In genomic region chr11:65427691-65428577, GRCh38 we compare ENCODE assay signal across 8 cellular contexts. TPM values are rescaled to one million over a fixed set of nuclear protein-coding genes. Genes with fewer than 3 reads are reported as not detected.
DNase-seq lines count a peak whose midpoint lies in the region; ATAC-seq and TF ChIP-seq lines count a peak whose summit lies in the region.

No MANE protein-coding gene starts in this region.

- no peak for TF ChIP-seq CTCF in DOHH2 (IDR thresholded peaks at IDR 0.05; ENCODE audit: low read depth, low read length, poor library complexity, severe bottlenecking)

- ATAC-seq in left cardiac atrium (peak in 1 of 2 donors; percentile 3), GM19328 (IDR thresholded peaks at IDR 0.05; ENCODE audit: unreplicated experiment) (no peak), GM18519 (IDR thresholded peaks at IDR 0.05; ENCODE audit: low FRiP score, unreplicated experiment) (no peak), HG02840 (IDR thresholded peaks at IDR 0.05; ENCODE audit: low FRiP score, unreplicated experiment) (no peak)

- H3K9me2 ChIP-seq in DOHH2 (replicated peaks; ENCODE audit: control insufficient read depth, low read length), result no peaks in the 10 kb centered on the region

- peak overlapping the region; percentile 98 for H3K9ac ChIP-seq in skeletal muscle satellite cell (ENCODE audit: low read depth, low read length)

- H3F3A ChIP-seq in DOHH2 (ENCODE audit: control insufficient read depth, insufficient read depth), result peaks cover 81% of the 10 kb centered on the region

- H3K9me3 Mint-ChIP-seq in activated naive CD8-positive, alpha-beta T cell treated with anti-CD3 and anti-CD28 coated beads for 36 hours, result peaks cover under 1% of the 10 kb centered on the region

- peaks cover 87% of the 10 kb centered on the region for H3K36me3 ChIP-seq in DOHH2 (ENCODE audit: control insufficient read depth, low read length)
- H3K36me3 ChIP-seq in skeletal muscle satellite cell (ENCODE audit: insufficient read depth, low read length), result peaks cover 44% of the 10 kb centered on the region

- peaks cover 14% of the 10 kb centered on the region; the same call in 1 of the 2 replicates for H4K20me1 ChIP-seq in DOHH2 (ENCODE audit: control insufficient read depth, insufficient read depth, low read depth, low read length)

- peak overlapping the region; percentile 90 for H3K27ac ChIP-seq in DOHH2 (ENCODE audit: low read depth, low read length)

- H3K36me3 Mint-ChIP-seq in activated naive CD8-positive, alpha-beta T cell treated with anti-CD3 and anti-CD28 coated beads for 36 hours, result peaks cover 63% of the 10 kb centered on the region

- H3K4me2 ChIP-seq in DOHH2 (ENCODE audit: low read length) (peak overlapping the region; percentile 88), skeletal muscle satellite cell (ENCODE audit: low read length) (peak overlapping the region; percentile 82)

- DNase-seq in NAMALWA (ENCODE audit: low spot score) (peak; percentile 53), left cardiac atrium (peak; percentile 40)
- DNase-seq in activated naive CD8-positive, alpha-beta T cell treated with anti-CD3 and anti-CD28 coated beads for 36 hours, result peak; percentile 37

- peak overlapping the region; percentile 100 for H3K4me3 Mint-ChIP-seq in activated naive CD8-positive, alpha-beta T cell treated with anti-CD3 and anti-CD28 coated beads for 36 hours

- intact Hi-C loops in left cardiac atrium (cut with DNase I), result loop anchor here in 1 of 2 donors (2.0 kb wide), 1 partner anchor 77 kb away; no protein-coding TSS in a partner anchor

- H3K4me1 ChIP-seq in DOHH2 (ENCODE audit: control insufficient read depth, low read length), result peaks cover 75% of the 10 kb centered on the region
- peaks cover 3% of the 10 kb centered on the region for H3K4me1 ChIP-seq in skeletal muscle satellite cell (ENCODE audit: control insufficient read depth, insufficient read depth, low read length)

- peaks cover 21% of the 10 kb centered on the region for H3K27me3 Mint-ChIP-seq in activated naive CD8-positive, alpha-beta T cell treated with anti-CD3 and anti-CD28 coated beads for 36 hours

- no peaks in the 10 kb centered on the region for H3K27me3 ChIP-seq in DOHH2 (ENCODE audit: control insufficient read depth, low read length)
- no peaks in the 10 kb centered on the region for H3K27me3 ChIP-seq in skeletal muscle satellite cell (ENCODE audit: control insufficient read depth, insufficient read depth, low read length)

- peak overlapping the region; percentile 76 for H3K4me3 ChIP-seq in DOHH2 (ENCODE audit: low read length)
- peak overlapping the region; percentile 82 for H3K4me3 ChIP-seq in skeletal muscle satellite cell (ENCODE audit: low read length)

- peaks cover 87% of the 10 kb centered on the region for H3K4me1 Mint-ChIP-seq in activated naive CD8-positive, alpha-beta T cell treated with anti-CD3 and anti-CD28 coated beads for 36 hours

- no peaks in the 10 kb centered on the region for H3K9me3 ChIP-seq in DOHH2 (ENCODE audit: control insufficient read depth, insufficient read depth, low read length)
- H3K9me3 ChIP-seq in skeletal muscle satellite cell (replicated peaks; ENCODE audit: low read length), result no peaks in the 10 kb centered on the region

- peak overlapping the region; percentile 99 for H3K27ac Mint-ChIP-seq in activated naive CD8-positive, alpha-beta T cell treated with anti-CD3 and anti-CD28 coated beads for 36 hours

- H3K79me2 ChIP-seq in DOHH2 (ENCODE audit: control insufficient read depth, low read length), result peaks cover 100% of the 10 kb centered on the region

RNA-seq across cellular contexts. Expression of gene NEAT1, which starts 5.3 kb away (rescaled TPM):
- total RNA-seq in activated naive CD8-positive, alpha-beta T cell treated with anti-CD3 and anti-CD28 coated beads for 36 hours, result 100 to 1,000 TPM; 136 to 155 TPM
- 100 to 1,000 TPM; 405 to 657 TPM for total RNA-seq in left cardiac atrium
- 147 and 206 TPM in 2 replicates for total RNA-seq in skeletal muscle satellite cell (2012; rRNA removed)

RNA-seq across cellular contexts. Expression of gene FRMD8, which starts 41.5 kb away (rescaled TPM):
- total RNA-seq in activated naive CD8-positive, alpha-beta T cell treated with anti-CD3 and anti-CD28 coated beads for 36 hours, result 10 to 100 TPM; 33.1 to 36.3 TPM
- total RNA-seq in left cardiac atrium, result 10 to 100 TPM; 13.4 to 21.5 TPM
- 40.3 and 51.8 TPM in 2 replicates for total RNA-seq in skeletal muscle satellite cell (2012; rRNA removed)

RNA-seq across cellular contexts. Expression of gene SLC25A45, which starts 45.5 kb away (rescaled TPM):
- 10 to 100 TPM; 15.4 to 15.7 TPM for total RNA-seq in activated naive CD8-positive, alpha-beta T cell treated with anti-CD3 and anti-CD28 coated beads for 36 hours
- 1 to 10 TPM; 4.1 to 7.2 TPM for total RNA-seq in left cardiac atrium
- 1.3 and 2.0 TPM in 2 replicates for total RNA-seq in skeletal muscle satellite cell (2012; rRNA removed)
